Comparison of ENCODE assay signal across 1 cellular context in genomic region chr16:83619381-83620150, GRCh38.
TF ChIP-seq lines count a peak whose summit lies in the region.

No MANE protein-coding gene starts in this region.

TF ChIP-seq in H1, 55 proteins besides CTCF, POLR2A, EP300 and RAD21 (continued from another document):
- TF ChIP-seq SIX5 (IDR thresholded peaks at IDR 0.05; ENCODE audit: low read depth, low read length): no peak
- no peak for TF ChIP-seq CBX8 (IDR thresholded peaks at IDR 0.05; ENCODE audit: borderline replicate concordance, low read depth, low read length)
- TF ChIP-seq SP2 (IDR thresholded peaks at IDR 0.05; ENCODE audit: low read length): no peak
